8 cellular contexts compared by ENCODE assay signal in the genomic region with DNA sequence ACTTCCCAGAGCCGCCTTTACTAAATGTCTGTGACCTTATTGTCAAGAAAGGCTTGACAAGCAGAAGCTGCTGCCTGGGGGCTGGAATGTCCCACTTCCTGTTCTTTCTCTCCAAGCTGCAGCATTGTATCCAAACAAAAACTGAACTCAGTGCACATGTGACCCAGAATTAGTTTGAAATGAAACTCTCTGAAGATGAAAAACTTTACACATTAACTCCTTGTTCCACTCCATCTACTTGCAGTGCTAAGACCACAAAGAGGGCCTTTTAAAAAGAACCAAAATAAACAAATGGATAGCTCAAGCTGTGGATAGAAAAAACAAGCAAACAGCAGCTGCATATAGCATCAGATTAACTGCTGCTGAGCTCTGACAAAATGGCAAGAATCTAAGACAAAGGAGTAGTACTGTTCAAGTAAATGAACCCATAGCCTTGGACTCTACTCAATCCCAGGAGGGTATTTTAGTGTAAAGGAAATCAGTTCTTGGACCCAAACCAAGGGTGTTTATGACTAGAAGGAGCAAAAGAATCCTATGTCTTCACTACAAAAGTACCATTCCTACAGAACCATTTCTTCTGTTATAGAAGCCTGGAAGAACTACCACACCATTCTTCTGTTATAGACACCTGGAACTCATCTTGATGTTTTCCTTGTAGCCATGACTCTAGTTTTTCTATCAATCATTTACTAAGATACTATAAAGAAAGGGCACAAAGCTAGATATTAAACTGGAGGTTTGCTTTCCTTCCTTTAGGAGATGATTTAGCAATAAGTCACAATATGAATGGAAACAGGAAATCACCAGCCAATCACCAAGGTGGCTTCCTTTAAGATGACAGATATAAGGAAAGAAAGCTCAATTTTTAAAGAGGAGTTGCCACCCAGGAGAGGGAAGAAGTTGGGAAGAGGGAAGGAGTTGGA.
DNase-seq lines count a peak whose midpoint lies in the region; ATAC-seq and TF ChIP-seq lines count a peak whose summit lies in the region.

No MANE protein-coding gene starts in this region.

- DNase-seq in NCI-H510A treated with DMSO at 0.1 percent for 48 hours (lab: John Stamatoyannopoulos, UW) (peak; percentile 79), NCI-H510A (lab: John Stamatoyannopoulos, UW) (no peak), putamen (ENCODE audit: low spot score) (peak; percentile 18), GM03348 (ENCODE audit: low spot score) (no peak)
- DNase-seq in stimulated activated naive CD4-positive, alpha-beta T cell (lab: John Stamatoyannopoulos, UW): no peak
- DNase-seq in effector memory CD8-positive, alpha-beta T cell: no peak

- peak overlapping the region in 4 of 5 experiments; percentile 80 to 95 (median 92) for H3K27ac Mint-ChIP-seq in brain
- no peak overlapping the region for H3K27ac Mint-ChIP-seq in effector memory CD8-positive, alpha-beta T cell

- H3K4me3 Mint-ChIP-seq in brain: peak overlapping the region in 4 of 5 experiments; percentile 4 to 45 (median 34)
- H3K4me3 Mint-ChIP-seq in effector memory CD8-positive, alpha-beta T cell: no peak overlapping the region

- ATAC-seq in HG03135 (IDR thresholded peaks at IDR 0.05; ENCODE audit: unreplicated experiment): peak; percentile 80
- ATAC-seq in effector memory CD8-positive, alpha-beta T cell (replicated peaks): no peak

- H3K4me1 Mint-ChIP-seq in brain: peaks cover 55% of the 10 kb centered on the region
- H3K4me1 Mint-ChIP-seq in effector memory CD8-positive, alpha-beta T cell (ENCODE audit: low read depth in 2 of 2): no peaks in the 10 kb centered on the region

- no peak for TF ChIP-seq CTCF in brain (conservative IDR thresholded peaks at IDR 0.05)

- H3K27me3 Mint-ChIP-seq in brain: no peaks in the 10 kb centered on the region
- H3K27me3 Mint-ChIP-seq in effector memory CD8-positive, alpha-beta T cell: peaks cover 7 to 31% of the 10 kb centered on the region in 2 donors

- H3K36me3 Mint-ChIP-seq in brain: no peaks in the 10 kb centered on the region
- no peaks in the 10 kb centered on the region for H3K36me3 Mint-ChIP-seq in effector memory CD8-positive, alpha-beta T cell (ENCODE audit: insufficient read depth)

- peaks cover 0 to 3% (median 0%) of the 10 kb centered on the region in 5 experiments for H3K9me3 Mint-ChIP-seq in brain
- no peaks in the 10 kb centered on the region for H3K9me3 Mint-ChIP-seq in effector memory CD8-positive, alpha-beta T cell

Comparison
In these comparisons a context has a peak if more than half of its experiments do, and no peak if none do; other contexts are left out.
1. DNase-seq: peak in NCI-H510A treated with DMSO at 0.1 percent for 48 hours (single experiment) and putamen (single experiment); none in NCI-H510A (single experiment), stimulated activated naive CD4-positive, alpha-beta T cell (0 of 6), effector memory CD8-positive, alpha-beta T cell (0 of 3) and GM03348 (single experiment).
2. H3K27ac Mint-ChIP-seq: peak in brain (4 of 5); none in effector memory CD8-positive, alpha-beta T cell (0 of 2).
3. H3K4me3 Mint-ChIP-seq: peak in brain (4 of 5); none in effector memory CD8-positive, alpha-beta T cell (0 of 2).